1 cellular context compared by ENCODE assay signal in the genomic region with DNA sequence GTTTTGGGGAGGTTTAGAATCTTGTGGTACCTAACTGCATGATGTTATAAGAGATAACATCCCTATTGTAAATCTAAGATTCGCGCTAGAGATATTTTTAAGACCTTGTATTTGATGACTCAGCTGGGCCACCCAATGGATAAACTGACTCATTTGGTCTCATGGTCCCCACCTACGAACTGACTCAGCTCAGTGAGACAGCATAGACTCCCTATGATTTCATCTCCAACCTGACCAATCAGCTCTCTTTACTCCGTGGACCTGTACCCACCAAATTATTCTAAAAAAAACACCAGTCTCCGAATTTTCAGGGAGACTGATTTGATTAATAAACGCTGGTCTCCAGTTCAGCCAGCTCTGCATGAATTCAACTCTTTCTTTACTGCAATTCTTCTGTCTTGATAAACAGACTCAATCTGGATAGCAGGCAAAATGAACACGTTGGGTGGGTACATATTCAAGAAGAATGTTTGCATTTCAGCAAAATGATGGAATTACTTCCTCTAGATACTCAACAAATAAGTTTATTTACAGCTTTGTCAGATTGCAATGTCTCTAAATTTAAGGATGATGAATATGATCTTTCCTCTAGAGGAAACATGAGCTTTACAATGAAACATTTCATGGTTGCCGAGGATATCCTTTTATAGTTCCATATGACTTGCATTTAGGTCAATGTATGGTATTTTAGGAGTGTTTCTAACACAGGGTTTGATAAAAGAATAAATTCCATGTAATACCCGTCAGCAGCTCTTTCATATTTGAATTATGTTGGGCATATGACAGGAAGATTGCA.
TF ChIP-seq lines count a peak whose summit lies in the region.

No MANE protein-coding gene starts in this region.

TF ChIP-seq in H1, 55 proteins besides CTCF, POLR2A, EP300 and RAD21:
- TF ChIP-seq ATF3 (IDR thresholded peaks at IDR 0.05; ENCODE audit: insufficient read depth, low read depth, low read length), result no peak
